ENCODE assay signal across 8 cellular contexts in the genomic region with DNA sequence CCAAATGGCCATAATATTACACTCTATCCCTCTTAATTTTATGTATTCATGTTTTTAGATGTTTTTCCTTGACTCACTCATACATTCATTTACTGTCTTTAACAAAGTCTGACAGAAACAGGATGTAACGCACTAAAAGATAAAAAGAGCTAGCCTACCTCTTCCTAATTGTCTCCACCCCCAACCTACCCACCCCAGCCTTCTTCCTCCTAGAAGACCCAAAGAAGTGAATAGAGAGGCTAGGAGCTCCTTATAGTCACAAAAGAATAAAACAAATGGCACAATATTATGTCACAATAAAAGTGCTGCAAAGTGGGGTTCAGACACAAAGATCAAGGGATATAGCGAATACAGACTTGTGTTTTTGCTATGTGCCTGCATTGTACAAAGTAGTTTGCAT. TPM values are rescaled to one million over a fixed set of nuclear protein-coding genes. Genes with fewer than 3 reads are reported as not detected.
A peak's percentile ranks its signal among the peaks of the same experiment; 100 is the strongest.
DNase-seq lines count a peak whose midpoint lies in the region; ATAC-seq, FAIRE-seq and TF ChIP-seq lines count a peak whose summit lies in the region.

No MANE protein-coding gene starts in this region.

- no peak for ATAC-seq in body of pancreas
- ATAC-seq in GM18519 (IDR thresholded peaks at IDR 0.05; ENCODE audit: low FRiP score, unreplicated experiment) = no peak

- WGBS in body of pancreas, 2 donors = 9 to 11% methylated on average over 2 of the region's 2 CpGs
- 14 to 15% methylated on average over 1 of the region's 2 CpGs for WGBS in mesodermal cell (ENCODE audit: insufficient coverage in 2 of 2), 2 experiments

- DNase-seq in stimulated activated CD4-positive, alpha-beta T cell treated with anti-CD3 and anti-CD28 coated beads, Interleukin-15, amount 100 ng/mL, for 24 hours = peak; percentile 8
- DNase-seq in stimulated activated CD4-positive, alpha-beta T cell treated with anti-CD3 and anti-CD28 coated beads, Interleukin-4, amount 100 ng/mL, for 4 hours = no peak
- no peak for DNase-seq in body of pancreas
- no peak for DNase-seq in GM12891 (ENCODE audit: insufficient read length, low spot score)
- DNase-seq in SIG-M5 treated with dmso at 0.1 percent for 504 hours (lab: John Stamatoyannopoulos, UW; ENCODE audit: unreplicated experiment) = no peak
- DNase-seq in GM19240 (ENCODE audit: insufficient read length, low spot score) = no peak

- H3K9me3 ChIP-seq in body of pancreas (no peaks in the 10 kb centered on the region), mesodermal cell (ENCODE audit: control insufficient read depth, low read length) (no peaks in the 10 kb centered on the region)

- no peak for TF ChIP-seq CTCF in body of pancreas (IDR thresholded peaks at IDR 0.05)

- peak overlapping the region in 3 of 4 donors; percentile 97 to 98 (median 97) for H3K27ac ChIP-seq in body of pancreas
- peak overlapping the region; percentile 99 for H3K27ac ChIP-seq in mesodermal cell (ENCODE audit: low read depth, low read length, severe bottlenecking)

- TF ChIP-seq POLR2A in body of pancreas (IDR thresholded peaks at IDR 0.05) = no peak
- no peak for TF ChIP-seq POLR2A in GM12891 (IDR thresholded peaks at IDR 0.05; ENCODE audit: low read depth, low read length)

- intact Hi-C loops in body of pancreas (cut with DNase I) = no loop called here

- H3K4me3 ChIP-seq in body of pancreas = peak overlapping the region; percentile 70 to 81
- H3K4me3 ChIP-seq in mesodermal cell (ENCODE audit: extremely low read depth, insufficient read depth, low read length, poor library complexity, severe bottlenecking) = peak overlapping the region; percentile 83

- H3K4me1 ChIP-seq in body of pancreas = peaks cover 23% of the 10 kb centered on the region
- peaks cover 9% of the 10 kb centered on the region for H3K4me1 ChIP-seq in mesodermal cell (ENCODE audit: control insufficient read depth, insufficient read depth, low read length, poor library complexity, severe bottlenecking)

- H3K27me3 ChIP-seq in body of pancreas = no peaks in the 10 kb centered on the region

- H3K36me3 ChIP-seq in body of pancreas (replicated peaks in 1 of 2; ENCODE audit: insufficient read depth in 1 of 2, low read depth in 2 of 2) (peaks cover 0 to 5% of the 10 kb centered on the region in 2 donors), mesodermal cell (ENCODE audit: control insufficient read depth, insufficient read depth, low read length) (peaks cover 32% of the 10 kb centered on the region)

- FAIRE-seq in GM12891 (lab: Jason Lieb, UNC) = no peak

TF ChIP-seq in GM12891, 5 proteins besides CTCF, POLR2A, EP300 and RAD21:
- TF ChIP-seq POU2F2 (IDR thresholded peaks at IDR 0.05; ENCODE audit: low read depth, low read length) (no peak), PAX5 (IDR thresholded peaks at IDR 0.05; ENCODE audit: insufficient read depth, low read length, severe bottlenecking) (no peak), SPI1 (IDR thresholded peaks at IDR 0.05; ENCODE audit: low read depth, low read length) (no peak), POLR2AphosphoS5 (IDR thresholded peaks at IDR 0.05; ENCODE audit: low read depth, low read length) (no peak), TAF1 (IDR thresholded peaks at IDR 0.05; ENCODE audit: low read depth, low read length) (no peak)
TF ChIP-seq in GM12891: peak in this region for 0.

RNA-seq across cellular contexts. Expression of a gene that starts 0.7 kb away (rescaled TPM):
- 10 to 100 TPM; 26.5 to 38.2 TPM for total RNA-seq in body of pancreas
- 18.8 TPM for polyA plus RNA-seq in mesodermal cell (2013, experiment 1 of 2)
- polyA plus RNA-seq in mesodermal cell (2013, experiment 2 of 2) = 23.0 TPM
- polyA plus RNA-seq in GM12891 (2012; ENCODE audit: low read depth, missing spikeins) = 19.0 TPM

RNA-seq across cellular contexts. Expression of a gene that starts 1.3 kb away (rescaled TPM):
- total RNA-seq in body of pancreas = 1 to 10 TPM in 1 of 2 donors, under 1 TPM in 1; 0.78 to 2.3 TPM
- 11.4 TPM for polyA plus RNA-seq in mesodermal cell (2013, experiment 1 of 2)
- polyA plus RNA-seq in mesodermal cell (2013, experiment 2 of 2) = 14.7 TPM
- polyA plus RNA-seq in GM12891 (2012; ENCODE audit: low read depth, missing spikeins) = 12.0 TPM

RNA-seq across cellular contexts. Expression of a gene that starts 31.0 kb away (rescaled TPM):
- 10 to 100 TPM; 45.1 to 68.6 TPM for total RNA-seq in body of pancreas
- 144 TPM for polyA plus RNA-seq in mesodermal cell (2013, experiment 1 of 2)
- polyA plus RNA-seq in mesodermal cell (2013, experiment 2 of 2) = 143 TPM
- polyA plus RNA-seq in GM12891 (2012; ENCODE audit: low read depth, missing spikeins) = 65.2 TPM
